In the genomic region with DNA sequence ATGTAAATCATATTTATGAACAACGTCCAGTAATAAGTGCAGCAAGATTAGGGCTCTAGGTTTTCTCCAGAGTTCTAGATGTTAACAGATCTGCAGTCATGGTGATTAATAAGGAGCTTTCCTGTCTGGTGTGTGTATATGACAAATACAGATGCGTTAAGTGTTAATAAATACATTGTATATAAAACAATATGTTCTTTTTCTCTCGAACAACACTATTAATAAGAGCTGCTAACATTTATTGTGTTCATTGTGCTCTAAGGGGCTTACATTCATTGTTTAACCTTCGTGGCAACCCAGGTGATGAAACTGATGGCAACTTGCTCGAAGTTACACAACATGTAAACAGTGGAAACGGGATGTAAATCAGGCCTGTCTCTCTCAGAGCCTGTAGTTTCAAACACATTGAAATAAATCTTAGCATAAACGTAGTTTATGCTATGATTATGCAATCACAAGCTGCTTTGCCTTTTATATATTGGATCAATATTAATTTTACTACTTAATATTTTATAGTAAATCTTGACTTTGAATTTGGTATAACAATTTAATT, we compare ENCODE assay signal across 1 cellular context.
TF ChIP-seq lines count a peak whose summit lies in the region.

No MANE protein-coding gene starts in this region.

TF ChIP-seq in HepG2, 621 proteins besides CTCF, POLR2A, EP300 and RAD21 (continues in another document):
- TF ChIP-seq DNMT3B (CRISPR knock-in tag; conservative IDR thresholded peaks at IDR 0.05) = 0 out of 2 replicates have a peak, but pooled peaks have one; percentile 37
- TF ChIP-seq, protein P1, sequence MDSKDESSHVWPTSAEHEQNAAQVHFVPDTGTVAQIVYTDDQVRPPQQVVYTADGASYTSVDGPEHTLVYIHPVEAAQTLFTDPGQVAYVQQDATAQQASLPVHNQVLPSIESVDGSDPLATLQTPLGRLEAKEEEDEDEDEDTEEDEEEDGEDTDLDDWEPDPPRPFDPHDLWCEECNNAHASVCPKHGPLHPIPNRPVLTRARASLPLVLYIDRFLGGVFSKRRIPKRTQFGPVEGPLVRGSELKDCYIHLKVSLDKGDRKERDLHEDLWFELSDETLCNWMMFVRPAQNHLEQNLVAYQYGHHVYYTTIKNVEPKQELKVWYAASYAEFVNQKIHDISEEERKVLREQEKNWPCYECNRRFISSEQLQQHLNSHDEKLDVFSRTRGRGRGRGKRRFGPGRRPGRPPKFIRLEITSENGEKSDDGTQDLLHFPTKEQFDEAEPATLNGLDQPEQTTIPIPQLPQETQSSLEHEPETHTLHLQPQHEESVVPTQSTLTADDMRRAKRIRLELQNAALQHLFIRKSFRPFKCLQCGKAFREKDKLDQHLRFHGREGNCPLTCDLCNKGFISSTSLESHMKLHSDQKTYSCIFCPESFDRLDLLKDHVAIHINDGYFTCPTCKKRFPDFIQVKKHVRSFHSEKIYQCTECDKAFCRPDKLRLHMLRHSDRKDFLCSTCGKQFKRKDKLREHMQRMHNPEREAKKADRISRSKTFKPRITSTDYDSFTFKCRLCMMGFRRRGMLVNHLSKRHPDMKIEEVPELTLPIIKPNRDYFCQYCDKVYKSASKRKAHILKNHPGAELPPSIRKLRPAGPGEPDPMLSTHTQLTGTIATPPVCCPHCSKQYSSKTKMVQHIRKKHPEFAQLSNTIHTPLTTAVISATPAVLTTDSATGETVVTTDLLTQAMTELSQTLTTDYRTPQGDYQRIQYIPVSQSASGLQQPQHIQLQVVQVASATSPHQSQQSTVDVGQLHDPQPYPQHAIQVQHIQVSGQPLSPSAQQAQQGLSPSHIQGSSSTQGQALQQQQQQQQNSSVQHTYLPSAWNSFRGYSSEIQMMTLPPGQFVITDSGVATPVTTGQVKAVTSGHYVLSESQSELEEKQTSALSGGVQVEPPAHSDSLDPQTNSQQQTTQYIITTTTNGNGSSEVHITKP (CRISPR knock-in tag; IDR thresholded peaks at IDR 0.05; ENCODE audit: low read depth) = no peak
- TF ChIP-seq, protein P2, sequence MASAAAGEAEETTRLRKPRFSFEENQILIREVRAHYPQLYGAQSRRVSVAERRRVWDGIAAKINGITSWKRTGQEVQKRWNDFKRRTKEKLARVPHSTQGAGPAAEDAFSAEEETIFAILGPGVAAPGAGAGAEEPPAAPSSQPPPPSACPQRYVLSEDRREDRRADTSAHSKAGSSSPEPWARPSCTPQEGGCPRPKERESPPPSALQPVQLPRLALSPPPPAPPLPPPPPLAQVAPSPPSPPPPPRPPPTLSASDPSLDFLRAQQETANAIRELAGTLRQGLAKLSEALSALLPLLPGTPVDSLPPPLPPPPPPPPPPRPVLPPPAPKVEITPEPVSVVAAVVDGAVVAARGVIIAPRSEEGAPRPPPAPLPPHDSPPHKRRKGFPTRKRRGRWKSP (CRISPR knock-in tag; IDR thresholded peaks at IDR 0.05) = 0 out of 2 replicates have a peak, but pooled peaks have one; percentile 10
- TF ChIP-seq ZNF205 (CRISPR knock-in tag; IDR thresholded peaks at IDR 0.05) = no peak
- peak; percentile 75; the same call in 1 of the 2 replicates for TF ChIP-seq ZNF335 (CRISPR knock-in tag; IDR thresholded peaks at IDR 0.05)
- 0 out of 2 replicates have a peak, but pooled peaks have one; percentile 4 for TF ChIP-seq GLI4 (CRISPR knock-in tag; IDR thresholded peaks at IDR 0.05; ENCODE audit: borderline replicate concordance)
- TF ChIP-seq, protein P3, sequence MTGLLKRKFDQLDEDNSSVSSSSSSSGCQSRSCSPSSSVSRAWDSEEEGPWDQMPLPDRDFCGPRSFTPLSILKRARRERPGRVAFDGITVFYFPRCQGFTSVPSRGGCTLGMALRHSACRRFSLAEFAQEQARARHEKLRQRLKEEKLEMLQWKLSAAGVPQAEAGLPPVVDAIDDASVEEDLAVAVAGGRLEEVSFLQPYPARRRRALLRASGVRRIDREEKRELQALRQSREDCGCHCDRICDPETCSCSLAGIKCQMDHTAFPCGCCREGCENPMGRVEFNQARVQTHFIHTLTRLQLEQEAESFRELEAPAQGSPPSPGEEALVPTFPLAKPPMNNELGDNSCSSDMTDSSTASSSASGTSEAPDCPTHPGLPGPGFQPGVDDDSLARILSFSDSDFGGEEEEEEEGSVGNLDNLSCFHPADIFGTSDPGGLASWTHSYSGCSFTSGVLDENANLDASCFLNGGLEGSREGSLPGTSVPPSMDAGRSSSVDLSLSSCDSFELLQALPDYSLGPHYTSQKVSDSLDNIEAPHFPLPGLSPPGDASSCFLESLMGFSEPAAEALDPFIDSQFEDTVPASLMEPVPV (CRISPR knock-in tag; IDR thresholded peaks at IDR 0.05) = 0 out of 2 replicates have a peak, but pooled peaks have one; percentile 2
- no peak for TF ChIP-seq ZNF572 (CRISPR knock-in tag; IDR thresholded peaks at IDR 0.05)
- no peak for TF ChIP-seq ZC3H13 (CRISPR knock-in tag; IDR thresholded peaks at IDR 0.05)
- TF ChIP-seq, protein P4, sequence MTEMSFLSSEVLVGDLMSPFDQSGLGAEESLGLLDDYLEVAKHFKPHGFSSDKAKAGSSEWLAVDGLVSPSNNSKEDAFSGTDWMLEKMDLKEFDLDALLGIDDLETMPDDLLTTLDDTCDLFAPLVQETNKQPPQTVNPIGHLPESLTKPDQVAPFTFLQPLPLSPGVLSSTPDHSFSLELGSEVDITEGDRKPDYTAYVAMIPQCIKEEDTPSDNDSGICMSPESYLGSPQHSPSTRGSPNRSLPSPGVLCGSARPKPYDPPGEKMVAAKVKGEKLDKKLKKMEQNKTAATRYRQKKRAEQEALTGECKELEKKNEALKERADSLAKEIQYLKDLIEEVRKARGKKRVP (CRISPR knock-in tag; IDR thresholded peaks at IDR 0.05) = peak; percentile 47 to 99; a peak in 3 of 4 replicates
- peak; percentile 58; the same call in 1 of the 2 replicates for TF ChIP-seq ZNF12 (CRISPR knock-in tag; IDR thresholded peaks at IDR 0.05)
- no peak for TF ChIP-seq MAFK (conservative IDR thresholded peaks at IDR 0.05 in 1 of 2, IDR thresholded peaks at IDR 0.05 in 1 of 2; ENCODE audit: low read length in 2 of 2)
- TF ChIP-seq, protein P5, sequence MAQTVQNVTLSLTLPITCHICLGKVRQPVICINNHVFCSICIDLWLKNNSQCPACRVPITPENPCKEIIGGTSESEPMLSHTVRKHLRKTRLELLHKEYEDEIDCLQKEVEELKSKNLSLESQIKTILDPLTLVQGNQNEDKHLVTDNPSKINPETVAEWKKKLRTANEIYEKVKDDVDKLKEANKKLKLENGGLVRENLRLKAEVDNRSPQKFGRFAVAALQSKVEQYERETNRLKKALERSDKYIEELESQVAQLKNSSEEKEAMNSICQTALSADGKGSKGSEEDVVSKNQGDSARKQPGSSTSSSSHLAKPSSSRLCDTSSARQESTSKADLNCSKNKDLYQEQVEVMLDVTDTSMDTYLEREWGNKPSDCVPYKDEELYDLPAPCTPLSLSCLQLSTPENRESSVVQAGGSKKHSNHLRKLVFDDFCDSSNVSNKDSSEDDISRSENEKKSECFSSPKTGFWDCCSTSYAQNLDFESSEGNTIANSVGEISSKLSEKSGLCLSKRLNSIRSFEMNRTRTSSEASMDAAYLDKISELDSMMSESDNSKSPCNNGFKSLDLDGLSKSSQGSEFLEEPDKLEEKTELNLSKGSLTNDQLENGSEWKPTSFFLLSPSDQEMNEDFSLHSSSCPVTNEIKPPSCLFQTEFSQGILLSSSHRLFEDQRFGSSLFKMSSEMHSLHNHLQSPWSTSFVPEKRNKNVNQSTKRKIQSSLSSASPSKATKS (CRISPR knock-in tag; IDR thresholded peaks at IDR 0.05) = no peak; the same call in 1 of the 2 replicates
- no peak for TF ChIP-seq ELF4 (CRISPR knock-in tag; IDR thresholded peaks at IDR 0.05; ENCODE audit: borderline replicate concordance)
- TF ChIP-seq HOXA7 (CRISPR knock-in tag; IDR thresholded peaks at IDR 0.05) = no peak
- no peak for TF ChIP-seq ZNF788 (CRISPR knock-in tag; IDR thresholded peaks at IDR 0.05; ENCODE audit: borderline replicate concordance)
- 0 out of 2 replicates have a peak, but pooled peaks have one; percentile 70 for TF ChIP-seq ISX (CRISPR knock-in tag; conservative IDR thresholded peaks at IDR 0.05)
- TF ChIP-seq SOX13 (IDR thresholded peaks at IDR 0.05) = no peak
- peak in 1 of 2 experiments; percentile 39; a peak in 1 of 4 replicates for TF ChIP-seq SOX13 (CRISPR knock-in tag; conservative IDR thresholded peaks at IDR 0.05 in 1 of 2, IDR thresholded peaks at IDR 0.05 in 1 of 2)
- no peak for TF ChIP-seq RFX1 (IDR thresholded peaks at IDR 0.05)
- no peak for TF ChIP-seq ZNF274 (CRISPR knock-in tag; IDR thresholded peaks at IDR 0.05)
- TF ChIP-seq ZNF331 (CRISPR knock-in tag; IDR thresholded peaks at IDR 0.05) = peak; percentile 22; the same call in 1 of the 2 replicates
- 0 out of 2 replicates have a peak, but pooled peaks have one; percentile 3 for TF ChIP-seq ZNF44 (CRISPR knock-in tag; IDR thresholded peaks at IDR 0.05)
- TF ChIP-seq GATAD2A (CRISPR knock-in tag; IDR thresholded peaks at IDR 0.05) = peak; percentile 84
- 0 out of 2 replicates have a peak, but pooled peaks have one; percentile 32 for TF ChIP-seq KDM1A (CRISPR knock-in tag; IDR thresholded peaks at IDR 0.05)
- no peak for TF ChIP-seq FOXP1 (IDR thresholded peaks at IDR 0.05)
- peak; percentile 77; the same call in 1 of the 2 replicates for TF ChIP-seq FOXP1 (CRISPR knock-in tag; IDR thresholded peaks at IDR 0.05)
- no peak for TF ChIP-seq ZNF326 (CRISPR knock-in tag; IDR thresholded peaks at IDR 0.05; ENCODE audit: borderline replicate concordance)
- no peak for TF ChIP-seq FOXA1 (IDR thresholded peaks at IDR 0.05)
- peak; percentile 92 for TF ChIP-seq FOXA1 (CRISPR knock-in tag; IDR thresholded peaks at IDR 0.05)
- TF ChIP-seq FOXJ3 (CRISPR knock-in tag; IDR thresholded peaks at IDR 0.05; ENCODE audit: borderline replicate concordance) = peak; percentile 88; the same call in 1 of the 2 replicates
- 0 out of 2 replicates have a peak, but pooled peaks have one; percentile 20 for TF ChIP-seq NR2C2 (CRISPR knock-in tag; IDR thresholded peaks at IDR 0.05; ENCODE audit: borderline replicate concordance)
- TF ChIP-seq HMG20A (CRISPR knock-in tag; IDR thresholded peaks at IDR 0.05; ENCODE audit: borderline replicate concordance) = peak; percentile 24; the same call in 1 of the 2 replicates
- no peak for TF ChIP-seq SOX6 (IDR thresholded peaks at IDR 0.05)
- TF ChIP-seq SOX6 (CRISPR knock-in tag; IDR thresholded peaks at IDR 0.05) = peak; percentile 65
- TF ChIP-seq, protein P6, sequence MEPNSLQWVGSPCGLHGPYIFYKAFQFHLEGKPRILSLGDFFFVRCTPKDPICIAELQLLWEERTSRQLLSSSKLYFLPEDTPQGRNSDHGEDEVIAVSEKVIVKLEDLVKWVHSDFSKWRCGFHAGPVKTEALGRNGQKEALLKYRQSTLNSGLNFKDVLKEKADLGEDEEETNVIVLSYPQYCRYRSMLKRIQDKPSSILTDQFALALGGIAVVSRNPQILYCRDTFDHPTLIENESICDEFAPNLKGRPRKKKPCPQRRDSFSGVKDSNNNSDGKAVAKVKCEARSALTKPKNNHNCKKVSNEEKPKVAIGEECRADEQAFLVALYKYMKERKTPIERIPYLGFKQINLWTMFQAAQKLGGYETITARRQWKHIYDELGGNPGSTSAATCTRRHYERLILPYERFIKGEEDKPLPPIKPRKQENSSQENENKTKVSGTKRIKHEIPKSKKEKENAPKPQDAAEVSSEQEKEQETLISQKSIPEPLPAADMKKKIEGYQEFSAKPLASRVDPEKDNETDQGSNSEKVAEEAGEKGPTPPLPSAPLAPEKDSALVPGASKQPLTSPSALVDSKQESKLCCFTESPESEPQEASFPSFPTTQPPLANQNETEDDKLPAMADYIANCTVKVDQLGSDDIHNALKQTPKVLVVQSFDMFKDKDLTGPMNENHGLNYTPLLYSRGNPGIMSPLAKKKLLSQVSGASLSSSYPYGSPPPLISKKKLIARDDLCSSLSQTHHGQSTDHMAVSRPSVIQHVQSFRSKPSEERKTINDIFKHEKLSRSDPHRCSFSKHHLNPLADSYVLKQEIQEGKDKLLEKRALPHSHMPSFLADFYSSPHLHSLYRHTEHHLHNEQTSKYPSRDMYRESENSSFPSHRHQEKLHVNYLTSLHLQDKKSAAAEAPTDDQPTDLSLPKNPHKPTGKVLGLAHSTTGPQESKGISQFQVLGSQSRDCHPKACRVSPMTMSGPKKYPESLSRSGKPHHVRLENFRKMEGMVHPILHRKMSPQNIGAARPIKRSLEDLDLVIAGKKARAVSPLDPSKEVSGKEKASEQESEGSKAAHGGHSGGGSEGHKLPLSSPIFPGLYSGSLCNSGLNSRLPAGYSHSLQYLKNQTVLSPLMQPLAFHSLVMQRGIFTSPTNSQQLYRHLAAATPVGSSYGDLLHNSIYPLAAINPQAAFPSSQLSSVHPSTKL (CRISPR knock-in tag; IDR thresholded peaks at IDR 0.05) = 0 out of 2 replicates have a peak, but pooled peaks have one; percentile 9
- peak; percentile 51; the same call in 1 of the 2 replicates for TF ChIP-seq HOXD1 (CRISPR knock-in tag; IDR thresholded peaks at IDR 0.05)
- TF ChIP-seq CENPT (CRISPR knock-in tag; IDR thresholded peaks at IDR 0.05; ENCODE audit: low read depth) = no peak
- no peak for TF ChIP-seq KAT2B (IDR thresholded peaks at IDR 0.05; ENCODE audit: borderline replicate concordance, low read depth, low read length)
- TF ChIP-seq, protein P7, sequence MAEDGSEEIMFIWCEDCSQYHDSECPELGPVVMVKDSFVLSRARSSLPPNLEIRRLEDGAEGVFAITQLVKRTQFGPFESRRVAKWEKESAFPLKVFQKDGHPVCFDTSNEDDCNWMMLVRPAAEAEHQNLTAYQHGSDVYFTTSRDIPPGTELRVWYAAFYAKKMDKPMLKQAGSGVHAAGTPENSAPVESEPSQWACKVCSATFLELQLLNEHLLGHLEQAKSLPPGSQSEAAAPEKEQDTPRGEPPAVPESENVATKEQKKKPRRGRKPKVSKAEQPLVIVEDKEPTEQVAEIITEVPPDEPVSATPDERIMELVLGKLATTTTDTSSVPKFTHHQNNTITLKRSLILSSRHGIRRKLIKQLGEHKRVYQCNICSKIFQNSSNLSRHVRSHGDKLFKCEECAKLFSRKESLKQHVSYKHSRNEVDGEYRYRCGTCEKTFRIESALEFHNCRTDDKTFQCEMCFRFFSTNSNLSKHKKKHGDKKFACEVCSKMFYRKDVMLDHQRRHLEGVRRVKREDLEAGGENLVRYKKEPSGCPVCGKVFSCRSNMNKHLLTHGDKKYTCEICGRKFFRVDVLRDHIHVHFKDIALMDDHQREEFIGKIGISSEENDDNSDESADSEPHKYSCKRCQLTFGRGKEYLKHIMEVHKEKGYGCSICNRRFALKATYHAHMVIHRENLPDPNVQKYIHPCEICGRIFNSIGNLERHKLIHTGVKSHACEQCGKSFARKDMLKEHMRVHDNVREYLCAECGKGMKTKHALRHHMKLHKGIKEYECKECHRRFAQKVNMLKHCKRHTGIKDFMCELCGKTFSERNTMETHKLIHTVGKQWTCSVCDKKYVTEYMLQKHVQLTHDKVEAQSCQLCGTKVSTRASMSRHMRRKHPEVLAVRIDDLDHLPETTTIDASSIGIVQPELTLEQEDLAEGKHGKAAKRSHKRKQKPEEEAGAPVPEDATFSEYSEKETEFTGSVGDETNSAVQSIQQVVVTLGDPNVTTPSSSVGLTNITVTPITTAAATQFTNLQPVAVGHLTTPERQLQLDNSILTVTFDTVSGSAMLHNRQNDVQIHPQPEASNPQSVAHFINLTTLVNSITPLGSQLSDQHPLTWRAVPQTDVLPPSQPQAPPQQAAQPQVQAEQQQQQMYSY (CRISPR knock-in tag; IDR thresholded peaks at IDR 0.05) = no peak
- no peak for TF ChIP-seq GATA4 (IDR thresholded peaks at IDR 0.05; ENCODE audit: borderline replicate concordance, low read depth)
- TF ChIP-seq CCDC6 (CRISPR knock-in tag; IDR thresholded peaks at IDR 0.05) = no peak
- TF ChIP-seq ZEB1 (IDR thresholded peaks at IDR 0.05; ENCODE audit: insufficient replicate concordance, low read depth) = no peak
- TF ChIP-seq CREB1 (IDR thresholded peaks at IDR 0.05) = no peak
- peak; percentile 36; the same call in 1 of the 2 replicates for TF ChIP-seq CREB1 (CRISPR knock-in tag; IDR thresholded peaks at IDR 0.05)
- TF ChIP-seq ZFP82 (CRISPR knock-in tag; IDR thresholded peaks at IDR 0.05; ENCODE audit: borderline replicate concordance) = peak; percentile 7; the same call in 1 of the 2 replicates
- no peak for TF ChIP-seq GABPA (IDR thresholded peaks at IDR 0.05; ENCODE audit: low read depth, low read length)
- no peak for TF ChIP-seq GABPA (CRISPR knock-in tag; IDR thresholded peaks at IDR 0.05; ENCODE audit: low read depth)
